ENCODE assay signal across 1 cellular context in the genomic region with DNA sequence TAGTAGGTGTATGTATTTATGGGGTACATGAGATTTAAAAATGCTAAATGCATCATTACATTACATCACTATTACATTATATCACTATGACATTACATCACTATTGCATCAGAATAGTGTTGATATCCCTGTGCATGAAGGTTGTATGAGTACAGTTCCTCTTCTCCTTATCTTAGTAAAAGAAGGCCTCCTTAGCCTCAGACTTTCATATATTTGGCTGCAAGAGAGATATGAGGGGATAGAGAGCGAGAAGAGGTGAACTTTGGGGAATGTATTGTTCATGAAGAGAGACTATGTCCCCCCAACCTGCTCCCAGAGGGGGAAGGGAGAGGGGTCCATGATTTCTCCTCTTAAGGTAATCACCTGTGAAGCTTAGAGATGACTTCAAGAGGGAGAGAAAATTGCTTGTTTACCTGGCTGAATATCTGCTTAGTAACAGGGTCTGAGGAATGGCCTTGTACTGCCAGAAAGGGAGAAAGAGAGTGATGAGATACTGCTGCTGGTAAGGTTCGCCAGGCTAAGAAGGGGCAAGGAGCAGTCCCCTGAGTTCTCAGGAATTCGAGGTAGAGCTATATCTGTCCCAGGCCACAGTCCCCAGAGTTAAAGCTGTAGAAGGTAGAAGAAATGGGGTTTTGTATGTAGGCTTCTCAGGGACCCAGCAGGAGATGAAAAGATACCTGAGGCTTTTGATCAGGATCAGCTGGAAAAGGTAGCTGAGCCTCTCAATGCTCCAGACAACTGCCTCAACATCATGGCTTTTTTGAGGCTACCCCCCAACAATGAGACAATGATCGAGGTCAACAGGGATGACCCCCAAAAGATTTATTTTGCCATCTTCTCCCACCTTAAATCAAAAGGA.
TF ChIP-seq lines count a peak whose summit lies in the region.

No MANE protein-coding gene starts in this region.

TF ChIP-seq in K562, 482 proteins besides CTCF, POLR2A, EP300 and RAD21 (continued from another document and continues in another):
- TF ChIP-seq GABPB1 (CRISPR knock-in tag; IDR thresholded peaks at IDR 0.05) (no peak; the same call in 1 of the 2 replicates), THAP7 (CRISPR knock-in tag; IDR thresholded peaks at IDR 0.05) (no peak), LCOR (CRISPR knock-in tag; IDR thresholded peaks at IDR 0.05) (peak; percentile 47; the same call in 1 of the 2 replicates), FOXA3 (CRISPR knock-in tag; conservative IDR thresholded peaks at IDR 0.05 in 1 of 2, IDR thresholded peaks at IDR 0.05 in 1 of 2) (peak in 1 of 2 experiments; percentile 47; a peak in 1 of 4 replicates), ZFX (CRISPR knock-in tag; IDR thresholded peaks at IDR 0.05) (no peak), CC2D1A (IDR thresholded peaks at IDR 0.05) (no peak), NR1H2 (CRISPR knock-in tag; IDR thresholded peaks at IDR 0.05) (no peak), HINFP (tag; conservative IDR thresholded peaks at IDR 0.05; ENCODE audit: low read depth) (peak; percentile 49; the same call in 1 of the 2 replicates), ZNF143 (CRISPR knock-in tag; IDR thresholded peaks at IDR 0.05) (no peak), C11orf30 (IDR thresholded peaks at IDR 0.05; ENCODE audit: low read depth) (peak; percentile 10; the same call in 1 of the 2 replicates), BRD9 (IDR thresholded peaks at IDR 0.05; ENCODE audit: low read depth, partially characterized antibody) (peak; percentile 69), MTF1 (CRISPR knock-in tag; IDR thresholded peaks at IDR 0.05; ENCODE audit: borderline replicate concordance) (no peak), ZNF507 (tag; conservative IDR thresholded peaks at IDR 0.05) (no peak; the same call in none of the 2 replicates), ZNF551 (CRISPR knock-in tag; IDR thresholded peaks at IDR 0.05) (no peak), NEUROD1 (IDR thresholded peaks at IDR 0.05; ENCODE audit: borderline replicate concordance, low read depth, low read length, partially characterized antibody) (no peak), MYBL2 (IDR thresholded peaks at IDR 0.05; ENCODE audit: low read depth) (no peak), MYBL2 (CRISPR knock-in tag; IDR thresholded peaks at IDR 0.05; ENCODE audit: borderline replicate concordance) (no peak), TCFL5 (CRISPR knock-in tag; conservative IDR thresholded peaks at IDR 0.05) (no peak), ZNF518B (CRISPR knock-in tag; IDR thresholded peaks at IDR 0.05) (no peak), PKNOX1 (IDR thresholded peaks at IDR 0.05) (peak; percentile 21; the same call in 1 of the 2 replicates), CBX2 (IDR thresholded peaks at IDR 0.05; ENCODE audit: insufficient read depth, low read length, poor library complexity, severe bottlenecking) (no peak), ZNF512 (tag; IDR thresholded peaks at IDR 0.05) (no peak)
- TF ChIP-seq, protein P1, sequence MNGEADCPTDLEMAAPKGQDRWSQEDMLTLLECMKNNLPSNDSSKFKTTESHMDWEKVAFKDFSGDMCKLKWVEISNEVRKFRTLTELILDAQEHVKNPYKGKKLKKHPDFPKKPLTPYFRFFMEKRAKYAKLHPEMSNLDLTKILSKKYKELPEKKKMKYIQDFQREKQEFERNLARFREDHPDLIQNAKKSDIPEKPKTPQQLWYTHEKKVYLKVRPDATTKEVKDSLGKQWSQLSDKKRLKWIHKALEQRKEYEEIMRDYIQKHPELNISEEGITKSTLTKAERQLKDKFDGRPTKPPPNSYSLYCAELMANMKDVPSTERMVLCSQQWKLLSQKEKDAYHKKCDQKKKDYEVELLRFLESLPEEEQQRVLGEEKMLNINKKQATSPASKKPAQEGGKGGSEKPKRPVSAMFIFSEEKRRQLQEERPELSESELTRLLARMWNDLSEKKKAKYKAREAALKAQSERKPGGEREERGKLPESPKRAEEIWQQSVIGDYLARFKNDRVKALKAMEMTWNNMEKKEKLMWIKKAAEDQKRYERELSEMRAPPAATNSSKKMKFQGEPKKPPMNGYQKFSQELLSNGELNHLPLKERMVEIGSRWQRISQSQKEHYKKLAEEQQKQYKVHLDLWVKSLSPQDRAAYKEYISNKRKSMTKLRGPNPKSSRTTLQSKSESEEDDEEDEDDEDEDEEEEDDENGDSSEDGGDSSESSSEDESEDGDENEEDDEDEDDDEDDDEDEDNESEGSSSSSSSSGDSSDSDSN (IDR thresholded peaks at IDR 0.05; ENCODE audit: borderline replicate concordance in 1 of 2, low read depth in 2 of 2, low read length in 2 of 2): no peak
- TF ChIP-seq, protein P2, sequence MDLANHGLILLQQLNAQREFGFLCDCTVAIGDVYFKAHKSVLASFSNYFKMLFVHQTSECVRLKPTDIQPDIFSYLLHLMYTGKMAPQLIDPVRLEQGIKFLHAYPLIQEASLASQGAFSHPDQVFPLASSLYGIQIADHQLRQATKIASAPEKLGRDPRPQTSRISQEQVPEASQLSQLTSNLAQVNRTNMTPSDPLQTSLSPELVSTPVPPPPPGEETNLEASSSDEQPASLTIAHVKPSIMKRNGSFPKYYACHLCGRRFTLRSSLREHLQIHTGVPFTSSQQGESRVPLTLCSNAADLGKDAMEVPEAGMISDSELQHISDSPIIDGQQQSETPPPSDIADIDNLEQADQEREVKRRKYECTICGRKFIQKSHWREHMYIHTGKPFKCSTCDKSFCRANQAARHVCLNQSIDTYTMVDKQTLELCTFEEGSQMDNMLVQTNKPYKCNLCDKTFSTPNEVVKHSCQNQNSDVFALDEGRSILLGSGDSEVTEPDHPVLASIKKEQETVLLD (IDR thresholded peaks at IDR 0.05): no peak
- TF ChIP-seq, protein P3, sequence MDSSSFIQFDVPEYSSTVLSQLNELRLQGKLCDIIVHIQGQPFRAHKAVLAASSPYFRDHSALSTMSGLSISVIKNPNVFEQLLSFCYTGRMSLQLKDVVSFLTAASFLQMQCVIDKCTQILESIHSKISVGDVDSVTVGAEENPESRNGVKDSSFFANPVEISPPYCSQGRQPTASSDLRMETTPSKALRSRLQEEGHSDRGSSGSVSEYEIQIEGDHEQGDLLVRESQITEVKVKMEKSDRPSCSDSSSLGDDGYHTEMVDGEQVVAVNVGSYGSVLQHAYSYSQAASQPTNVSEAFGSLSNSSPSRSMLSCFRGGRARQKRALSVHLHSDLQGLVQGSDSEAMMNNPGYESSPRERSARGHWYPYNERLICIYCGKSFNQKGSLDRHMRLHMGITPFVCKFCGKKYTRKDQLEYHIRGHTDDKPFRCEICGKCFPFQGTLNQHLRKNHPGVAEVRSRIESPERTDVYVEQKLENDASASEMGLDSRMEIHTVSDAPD (CRISPR knock-in tag; IDR thresholded peaks at IDR 0.05): no peak
- TF ChIP-seq, protein P4, sequence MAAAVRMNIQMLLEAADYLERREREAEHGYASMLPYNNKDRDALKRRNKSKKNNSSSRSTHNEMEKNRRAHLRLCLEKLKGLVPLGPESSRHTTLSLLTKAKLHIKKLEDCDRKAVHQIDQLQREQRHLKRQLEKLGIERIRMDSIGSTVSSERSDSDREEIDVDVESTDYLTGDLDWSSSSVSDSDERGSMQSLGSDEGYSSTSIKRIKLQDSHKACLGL (CRISPR knock-in tag; IDR thresholded peaks at IDR 0.05; ENCODE audit: borderline replicate concordance, poor library complexity, severe bottlenecking): no peak
- TF ChIP-seq, protein P5, sequence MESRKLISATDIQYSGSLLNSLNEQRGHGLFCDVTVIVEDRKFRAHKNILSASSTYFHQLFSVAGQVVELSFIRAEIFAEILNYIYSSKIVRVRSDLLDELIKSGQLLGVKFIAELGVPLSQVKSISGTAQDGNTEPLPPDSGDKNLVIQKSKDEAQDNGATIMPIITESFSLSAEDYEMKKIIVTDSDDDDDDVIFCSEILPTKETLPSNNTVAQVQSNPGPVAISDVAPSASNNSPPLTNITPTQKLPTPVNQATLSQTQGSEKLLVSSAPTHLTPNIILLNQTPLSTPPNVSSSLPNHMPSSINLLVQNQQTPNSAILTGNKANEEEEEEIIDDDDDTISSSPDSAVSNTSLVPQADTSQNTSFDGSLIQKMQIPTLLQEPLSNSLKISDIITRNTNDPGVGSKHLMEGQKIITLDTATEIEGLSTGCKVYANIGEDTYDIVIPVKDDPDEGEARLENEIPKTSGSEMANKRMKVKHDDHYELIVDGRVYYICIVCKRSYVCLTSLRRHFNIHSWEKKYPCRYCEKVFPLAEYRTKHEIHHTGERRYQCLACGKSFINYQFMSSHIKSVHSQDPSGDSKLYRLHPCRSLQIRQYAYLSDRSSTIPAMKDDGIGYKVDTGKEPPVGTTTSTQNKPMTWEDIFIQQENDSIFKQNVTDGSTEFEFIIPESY (CRISPR knock-in tag; IDR thresholded peaks at IDR 0.05): no peak
- TF ChIP-seq, protein P6, sequence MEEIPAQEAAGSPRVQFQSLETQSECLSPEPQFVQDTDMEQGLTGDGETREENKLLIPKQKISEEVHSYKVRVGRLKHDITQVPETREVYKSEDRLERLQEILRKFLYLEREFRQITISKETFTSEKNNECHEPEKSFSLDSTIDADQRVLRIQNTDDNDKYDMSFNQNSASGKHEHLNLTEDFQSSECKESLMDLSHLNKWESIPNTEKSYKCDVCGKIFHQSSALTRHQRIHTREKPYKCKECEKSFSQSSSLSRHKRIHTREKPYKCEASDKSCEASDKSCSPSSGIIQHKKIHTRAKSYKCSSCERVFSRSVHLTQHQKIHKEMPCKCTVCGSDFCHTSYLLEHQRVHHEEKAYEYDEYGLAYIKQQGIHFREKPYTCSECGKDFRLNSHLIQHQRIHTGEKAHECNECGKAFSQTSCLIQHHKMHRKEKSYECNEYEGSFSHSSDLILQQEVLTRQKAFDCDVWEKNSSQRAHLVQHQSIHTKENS (CRISPR knock-in tag; IDR thresholded peaks at IDR 0.05): no peak
- TF ChIP-seq, protein P7, sequence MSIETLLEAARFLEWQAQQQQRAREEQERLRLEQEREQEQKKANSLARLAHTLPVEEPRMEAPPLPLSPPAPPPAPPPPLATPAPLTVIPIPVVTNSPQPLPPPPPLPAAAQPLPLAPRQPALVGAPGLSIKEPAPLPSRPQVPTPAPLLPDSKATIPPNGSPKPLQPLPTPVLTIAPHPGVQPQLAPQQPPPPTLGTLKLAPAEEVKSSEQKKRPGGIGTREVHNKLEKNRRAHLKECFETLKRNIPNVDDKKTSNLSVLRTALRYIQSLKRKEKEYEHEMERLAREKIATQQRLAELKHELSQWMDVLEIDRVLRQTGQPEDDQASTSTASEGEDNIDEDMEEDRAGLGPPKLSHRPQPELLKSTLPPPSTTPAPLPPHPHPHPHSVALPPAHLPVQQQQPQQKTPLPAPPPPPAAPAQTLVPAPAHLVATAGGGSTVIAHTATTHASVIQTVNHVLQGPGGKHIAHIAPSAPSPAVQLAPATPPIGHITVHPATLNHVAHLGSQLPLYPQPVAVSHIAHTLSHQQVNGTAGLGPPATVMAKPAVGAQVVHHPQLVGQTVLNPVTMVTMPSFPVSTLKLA (conservative IDR thresholded peaks at IDR 0.05): no peak
